8 cellular contexts compared by ENCODE assay signal in genomic region chr5:163459888-163460561, GRCh38. TPM values are rescaled to one million over a fixed set of nuclear protein-coding genes. Genes with fewer than 3 reads are reported as not detected.
A peak's percentile ranks its signal among the peaks of the same experiment; 100 is the strongest.
DNase-seq lines count a peak whose midpoint lies in the region; ATAC-seq and TF ChIP-seq lines count a peak whose summit lies in the region.

Gene NUDCD2 (minus strand): TSS chr5:163460102. CDS start chr5:163460050, 52 bp downstream.

- ATAC-seq in DND-41 (ENCODE audit: insufficient read depth, low read depth) (peak; percentile 86), GM21737 (IDR thresholded peaks at IDR 0.05; ENCODE audit: unreplicated experiment) (peak; percentile 79)
- peak; percentile 80 to 81 for ATAC-seq in activated T-cell treated with anti-CD3 and anti-CD28 coated beads, Interleukin-2, amount 50 U/mL, for 72 hours (replicated peaks in 1 of 2)

- H3K9me3 Mint-ChIP-seq in activated T-cell treated with anti-CD3 and anti-CD28 coated beads, Interleukin-2, amount 50 U/mL, for 72 hours: no peaks in the 10 kb centered on the region

- H3K36me3 ChIP-seq in DND-41 (ENCODE audit: insufficient read depth, low read length) (peaks cover 31% of the 10 kb centered on the region), KMS-11 (ENCODE audit: insufficient read depth) (no peaks in the 10 kb centered on the region), Peyer's patch (no peaks in the 10 kb centered on the region), esophagus squamous epithelium (peaks cover 0 to 19% (median 0%) of the 10 kb centered on the region in 3 donors)

- H3K4me3 Mint-ChIP-seq in activated T-cell treated with anti-CD3 and anti-CD28 coated beads, Interleukin-2, amount 50 U/mL, for 72 hours: peak within 1 kb of the TSS; percentile 85 to 97

- H3K27me3 Mint-ChIP-seq in activated T-cell treated with anti-CD3 and anti-CD28 coated beads, Interleukin-2, amount 50 U/mL, for 72 hours (ENCODE audit: low read depth): no peaks in the 10 kb centered on the region

- H3K4me3 ChIP-seq in DND-41 (ENCODE audit: low read depth in 1 of 2, low read length in 2 of 2) (peak within 1 kb of the TSS; percentile 67 to 77), KMS-11 (IDR thresholded peaks at IDR 0.05; ENCODE audit: insufficient read depth, low read depth, low read length) (no peak within 1 kb of the TSS), Peyer's patch (peak within 1 kb of the TSS; percentile 64 to 77 (median 74)), esophagus squamous epithelium (peak within 1 kb of the TSS; percentile 57 to 82 (median 74))

- peaks cover 19 to 37% of the 10 kb centered on the region in 2 donors for H3K36me3 Mint-ChIP-seq in activated T-cell treated with anti-CD3 and anti-CD28 coated beads, Interleukin-2, amount 50 U/mL, for 72 hours (ENCODE audit: insufficient read depth in 2 of 2)

- peaks cover 51% of the 10 kb centered on the region for H3K4me1 Mint-ChIP-seq in activated T-cell treated with anti-CD3 and anti-CD28 coated beads, Interleukin-2, amount 50 U/mL, for 72 hours (ENCODE audit: low read depth)

- TF ChIP-seq POLR2A in Peyer's patch (IDR thresholded peaks at IDR 0.05) (peak; percentile 67 to 74), esophagus squamous epithelium (IDR thresholded peaks at IDR 0.05) (peak in 3 of 4 donors; percentile 59 to 89 (median 87))

- H3K4me1 ChIP-seq in DND-41 (ENCODE audit: insufficient read depth, low read length) (peaks cover 57% of the 10 kb centered on the region), KMS-11 (ENCODE audit: low read depth, poor library complexity, severe bottlenecking) (peaks cover 28% of the 10 kb centered on the region), Peyer's patch (peaks cover 0 to 18% (median 6%) of the 10 kb centered on the region in 4 donors), esophagus squamous epithelium (peaks cover 12 to 45% (median 18%) of the 10 kb centered on the region in 3 donors)

- H3K27ac ChIP-seq in DND-41 (ENCODE audit: low read length) (peak within 1 kb of the TSS; percentile 100), KMS-11 (peak within 1 kb of the TSS; percentile 95), Peyer's patch (peak within 1 kb of the TSS; percentile 93 to 97 (median 96)), esophagus squamous epithelium (peak within 1 kb of the TSS; percentile 92 to 97 (median 96))

- peak; percentile 49 for TF ChIP-seq CTCF in DND-41 (IDR thresholded peaks at IDR 0.05; ENCODE audit: borderline replicate concordance, extremely low read depth, low read length, poor library complexity, severe bottlenecking)
- no peak for TF ChIP-seq CTCF in KMS-11 (conservative IDR thresholded peaks at IDR 0.05; ENCODE audit: low read depth, low read length)
- peak in 4 of 6 experiments; percentile 14 to 29 (median 28) for TF ChIP-seq CTCF in Peyer's patch (IDR thresholded peaks at IDR 0.05)
- TF ChIP-seq CTCF in esophagus squamous epithelium (IDR thresholded peaks at IDR 0.05): peak in 1 of 6 experiments; percentile 32

- H4K20me1 ChIP-seq in DND-41 (ENCODE audit: insufficient read depth, low read length) (no peaks in the 10 kb centered on the region), KMS-11 (ENCODE audit: insufficient read depth) (no peaks in the 10 kb centered on the region)

- peak within 1 kb of the TSS; percentile 100 for H3K27ac Mint-ChIP-seq in activated T-cell treated with anti-CD3 and anti-CD28 coated beads, Interleukin-2, amount 50 U/mL, for 72 hours

- intact Hi-C loops in esophagus squamous epithelium (cut with DNase I): loop anchor here (10.0 kb wide), 1 partner anchor 55 kb away; no protein-coding TSS in a partner anchor

- H3K4me2 ChIP-seq in DND-41 (ENCODE audit: insufficient read depth, low read length) (peak within 1 kb of the TSS; percentile 86), KMS-11 (peak within 1 kb of the TSS; percentile 73)

- H3K27me3 ChIP-seq in DND-41 (ENCODE audit: insufficient read depth, low read length, poor library complexity) (no peaks in the 10 kb centered on the region), KMS-11 (ENCODE audit: insufficient read depth, low read depth) (no peaks in the 10 kb centered on the region), Peyer's patch (no peaks in the 10 kb centered on the region), esophagus squamous epithelium (no peaks in the 10 kb centered on the region)

- H3K9ac ChIP-seq in DND-41 (ENCODE audit: low read depth, low read length) (peak within 1 kb of the TSS; percentile 84), KMS-11 (peak within 1 kb of the TSS; percentile 93)

- H3K79me2 ChIP-seq in DND-41 (ENCODE audit: insufficient read depth, low read length) (peaks cover 86% of the 10 kb centered on the region), KMS-11 (ENCODE audit: insufficient read depth, low read depth) (peaks cover 42% of the 10 kb centered on the region)

- DNase-seq in DND-41: peak; percentile 96
- peak; percentile 93 to 97 (median 97) for DNase-seq in Peyer's patch
- peak; percentile 93 to 94 for DNase-seq in activated T-cell treated with anti-CD3 and anti-CD28 coated beads, Interleukin-2, amount 50 U/mL, for 72 hours
- peak; percentile 83 for DNase-seq in esophagus squamous epithelium (lab: John Stamatoyannopoulos, UW)
- peak; percentile 99 for DNase-seq in myocyte (ENCODE audit: low read depth)
- peak; percentile 80 to 91 for DNase-seq in stimulated activated CD8-positive, alpha-beta memory T cell treated with anti-CD3 and anti-CD28 coated beads, Interleukin-7, amount 100 ng/mL, for 48 hours (ENCODE audit: extremely low read depth in 1 of 2, low read depth in 1 of 2)

- no peaks in the 10 kb centered on the region for H3K9me3 ChIP-seq in DND-41 (ENCODE audit: insufficient read depth, low read length, severe bottlenecking)
- H3K9me3 ChIP-seq in Peyer's patch: no peaks in the 10 kb centered on the region
- no peaks in the 10 kb centered on the region for H3K9me3 ChIP-seq in esophagus squamous epithelium

- 0 to 2% methylated on average over 4 to 19 of the region's 53 CpGs for WGBS in esophagus squamous epithelium, 2 donors

- peak within 1 kb of the TSS; percentile 91 for H2AFZ ChIP-seq in DND-41 (ENCODE audit: low read depth, low read length)
- peak within 1 kb of the TSS; percentile 59 for H2AFZ ChIP-seq in KMS-11 (ENCODE audit: low read depth)

RNA-seq across cellular contexts. Expression of gene NUDCD2, which starts in this region (rescaled TPM):
- total RNA-seq in Peyer's patch: 1 to 10 TPM; 2.5 to 4.7 (median 3.4) TPM
- 10 to 100 TPM; 50.2 to 58.0 TPM for total RNA-seq in activated T-cell treated with anti-CD3 and anti-CD28 coated beads, Interleukin-2, amount 50 U/mL, for 72 hours
- total RNA-seq in esophagus squamous epithelium: 10 to 100 TPM in 1 of 4 donors, 1 to 10 TPM in 3; 2.5 to 11.6 (median 6.1) TPM
- 8.3 and 10.7 TPM in 2 replicates for total RNA-seq in myocyte
- polyA plus RNA-seq in myocyte (2012): 26.8 TPM
